19 cellular contexts compared by ENCODE assay signal in the genomic region with DNA sequence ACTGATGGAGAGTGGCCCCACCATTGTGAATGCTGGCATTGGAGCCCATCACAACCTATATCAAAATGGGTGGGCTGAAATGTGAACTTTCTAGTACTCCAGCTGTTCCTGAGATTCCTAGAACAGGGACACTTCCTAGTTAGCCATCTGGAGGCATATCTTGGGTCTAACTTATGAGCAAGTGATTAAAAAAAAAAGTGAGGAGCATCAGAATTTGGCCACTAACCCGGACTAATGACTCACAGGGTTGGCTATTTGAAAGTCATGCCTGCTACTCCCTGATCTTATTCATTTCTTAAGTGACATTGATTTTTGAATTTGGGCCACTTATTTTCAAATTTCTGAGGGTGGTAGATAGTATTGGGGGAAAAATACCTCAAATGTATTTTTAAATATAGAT.
DNase-seq lines count a peak whose midpoint lies in the region; ATAC-seq and TF ChIP-seq lines count a peak whose summit lies in the region.
"Had no signal": no experiment of that assay in that cellular context is flagged by ENCODE, and none has a peak within 500 bp of the region (broad histone marks: within the 10 kb centered on the region; RNA-seq: fewer than 3 reads in every experiment).

No MANE protein-coding gene starts in this region.

- H3K14ac ChIP-seq in IMR-90 (replicated peaks; ENCODE audit: low read depth, low read length): peak overlapping the region; percentile 85

- intact Hi-C loops in IMR-90 (cut with micrococcal nuclease) (loop anchor here (2.0 to 10.0 kb wide), 2 partner anchors 28 to 188 kb away; no protein-coding TSS in a partner anchor), posterior cingulate gyrus (cut with DNase I) (loop anchor here (5.0 kb wide), 1 partner anchor 45 kb away; no protein-coding TSS in a partner anchor)

- H3K4me3 ChIP-seq in IMR-90 (ENCODE audit: insufficient read depth, low read depth, low read length): no peak overlapping the region
- H3K4me3 ChIP-seq: GM12878, SJCRH30 had no signal

- no peak overlapping the region for H2AK9ac ChIP-seq in IMR-90 (replicated peaks; ENCODE audit: low read depth, low read length, poor library complexity)

- peak overlapping the region; percentile 7 for H2BK5ac ChIP-seq in IMR-90 (ENCODE audit: low read depth, low read length, poor library complexity, severe bottlenecking)

- H3K27me3 ChIP-seq in IMR-90 (ENCODE audit: control insufficient read depth, insufficient read depth, low read length): no peaks in the 10 kb centered on the region
- H3K27me3 ChIP-seq: SJCRH30 had no signal

- POLR2A ChIA-PET in IMR-90 (lab: Charles Lee; ENCODE audit: unreplicated experiment): interaction anchor here (0.7 kb wide), 1 partner anchor 203 kb away, joined by 4 read pairs; no protein-coding TSS in a partner anchor

- no peak overlapping the region for H3K9ac ChIP-seq in IMR-90 (ENCODE audit: low read depth, low read length)

- no peak overlapping the region for H3K56ac ChIP-seq in IMR-90 (ENCODE audit: extremely low read depth, insufficient read depth, low read length)

- peak overlapping the region; percentile 85 for H4K91ac ChIP-seq in IMR-90 (ENCODE audit: insufficient read depth, low read depth, low read length)

- peak overlapping the region; percentile 72 for H3K23ac ChIP-seq in IMR-90 (ENCODE audit: low read depth, low read length)

- H2BK120ac ChIP-seq in IMR-90 (ENCODE audit: low read depth, low read length): peak overlapping the region; percentile 95

- CTCF ChIA-PET in IMR-90 (lab: Yijun Ruan, JAX): interaction anchor here (0.5 to 0.6 kb wide), 3 partner anchors 51 to 880 kb away, joined by 3 to 5 read pairs (median 3); no protein-coding TSS in a partner anchor

- TF ChIP-seq POLR2A in IMR-90 (IDR thresholded peaks at IDR 0.05; ENCODE audit: low read depth, low read length): no peak

- DNase-seq in AG08396 (ENCODE audit: low spot score): peak; percentile 56
- DNase-seq in EL: peak; percentile 8
- peak; percentile 80 for DNase-seq in IMR-90
- DNase-seq in fibroblast of gingiva (ENCODE audit: low read depth): peak; percentile 13
- no peak for DNase-seq in NOMO-1 treated with DMSO at 0.1 percent for 48 hours (lab: John Stamatoyannopoulos, UW; ENCODE audit: unreplicated experiment)
- no peak for DNase-seq in posterior cingulate gyrus
- DNase-seq: Caco-2; CD4-positive, CD25-positive, alpha-beta regulatory T cell; NCI-H1105; NCI-H1694; NCI-H2107; NCI-H345; NCI-H69; NK-92 treated with Interleukin-12 subunit alpha and Interleukin-12 subunit beta, amount 100 ng/mL, for 24 hours; OCI-M1; SJCRH30 had no signal

- H3K4me1 ChIP-seq in IMR-90 (ENCODE audit: control insufficient read depth, insufficient read depth, low read length): peaks cover 10% of the 10 kb centered on the region
- H3K4me1 ChIP-seq: Caco-2 had no signal

- in situ Hi-C loops in IMR-90 (cut with MboI; ENCODE audit: low sequenced_read_pairs): no loop called here

- H3K79me1 ChIP-seq in IMR-90 (ENCODE audit: low read depth in 1 of 2, low read length in 2 of 2): no peaks in the 10 kb centered on the region

- H3K27ac ChIP-seq in IMR-90 (ENCODE audit: insufficient read depth, low read length): peak overlapping the region; percentile 32; the same call in 1 of the 2 replicates
- H3K27ac ChIP-seq: SJCRH30 had no signal

- H2AFZ ChIP-seq in IMR-90 (replicated peaks; ENCODE audit: low read length, poor library complexity): no peak overlapping the region

- peak overlapping the region; percentile 89 for H3K4ac ChIP-seq in IMR-90 (ENCODE audit: low read depth, low read length)

- no TSS peak for BruUV-seq in IMR-90 (replicated peaks; lab: Mats Ljungman, UMichigan)

- peak overlapping the region; percentile 67 for H3K18ac ChIP-seq in IMR-90 (ENCODE audit: low read depth, low read length)

- no CpG with 5 or more reads among the region's 1 CpG for WGBS in IMR-90 (ENCODE audit: extremely low coverage in 2 of 2, insufficient read length in 1 of 2), 2 experiments

- dilution Hi-C loops in IMR-90 (cut with HindIII; ENCODE audit: low sequenced_read_pairs, unreplicated experiment): no loop called here

- H3K9me1 ChIP-seq in IMR-90 (ENCODE audit: insufficient read depth, low read length): peaks cover 16% of the 10 kb centered on the region

- H3K4me2 ChIP-seq in IMR-90 (ENCODE audit: low read depth, low read length): no peak overlapping the region

- H4K5ac ChIP-seq in IMR-90 (ENCODE audit: low read depth, low read length): peak overlapping the region; percentile 9; the same call in 1 of the 2 replicates

- H3K9me3 ChIP-seq in IMR-90 (ENCODE audit: control insufficient read depth, insufficient read depth, low read length): no peaks in the 10 kb centered on the region; the same call in 1 of the 2 replicates
- H3K9me3 ChIP-seq: Caco-2, SJCRH30 had no signal

- H4K20me1 ChIP-seq in IMR-90 (ENCODE audit: insufficient read depth, low read length): no peaks in the 10 kb centered on the region

- no peaks in the 10 kb centered on the region for H3K36me3 ChIP-seq in IMR-90 (ENCODE audit: control insufficient read depth, insufficient read depth, low read length)
- H3K36me3 ChIP-seq: SJCRH30 had no signal

- peak overlapping the region; percentile 75; the same call in 1 of the 3 replicates for H2BK15ac ChIP-seq in IMR-90 (ENCODE audit: low read depth, low read length)

- H4K8ac ChIP-seq in IMR-90 (ENCODE audit: low read depth in 2 of 2, low read length in 2 of 2): peak overlapping the region; percentile 57; a peak in 2 of 4 replicates

- peak; percentile 32; the same call in 1 of the 2 replicates for ATAC-seq in IMR-90 (ENCODE audit: low read depth)
- no peak for ATAC-seq in HG03139 (IDR thresholded peaks at IDR 0.05; ENCODE audit: unreplicated experiment)
- no peak for ATAC-seq in GM19035 (IDR thresholded peaks at IDR 0.05; ENCODE audit: unreplicated experiment)
- ATAC-seq: GM12878 had no signal

- H2BK20ac ChIP-seq in IMR-90 (ENCODE audit: low read depth, low read length): peak overlapping the region; percentile 95

- H2AK5ac ChIP-seq in IMR-90 (ENCODE audit: low read depth, low read length): peak overlapping the region; percentile 68; the same call in 1 of the 2 replicates

- TF ChIP-seq RAD21 in IMR-90 (IDR thresholded peaks at IDR 0.05; ENCODE audit: low read length): no peak

- TF ChIP-seq CTCF in IMR-90 (conservative IDR thresholded peaks at IDR 0.05; ENCODE audit: low read depth, low read length): no peak

TF ChIP-seq in IMR-90, 13 proteins besides CTCF, POLR2A, EP300 and RAD21:
- peak; percentile 55 for TF ChIP-seq FOS (IDR thresholded peaks at IDR 0.05; ENCODE audit: low read depth, low read length)
- TF ChIP-seq RFX5 (IDR thresholded peaks at IDR 0.05; ENCODE audit: low read depth, low read length): no peak
- TF ChIP-seq, protein P1, sequence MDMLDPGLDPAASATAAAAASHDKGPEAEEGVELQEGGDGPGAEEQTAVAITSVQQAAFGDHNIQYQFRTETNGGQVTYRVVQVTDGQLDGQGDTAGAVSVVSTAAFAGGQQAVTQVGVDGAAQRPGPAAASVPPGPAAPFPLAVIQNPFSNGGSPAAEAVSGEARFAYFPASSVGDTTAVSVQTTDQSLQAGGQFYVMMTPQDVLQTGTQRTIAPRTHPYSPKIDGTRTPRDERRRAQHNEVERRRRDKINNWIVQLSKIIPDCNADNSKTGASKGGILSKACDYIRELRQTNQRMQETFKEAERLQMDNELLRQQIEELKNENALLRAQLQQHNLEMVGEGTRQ (IDR thresholded peaks at IDR 0.05; ENCODE audit: low read depth, low read length): no peak

Comparison
In these comparisons a context has a peak if more than half of its experiments do, and no peak if none do; other contexts are left out.
1. DNase-seq: peak in AG08396 (single experiment), EL (single experiment), IMR-90 (single experiment) and fibroblast of gingiva (single experiment); none in NOMO-1 treated with DMSO at 0.1 percent for 48 hours (single experiment) and posterior cingulate gyrus (0 of 10).